18 cellular contexts compared by ENCODE assay signal in genomic region chrX:110432831-110433230, GRCh38.
DNase-seq lines count a peak whose midpoint lies in the region; TF ChIP-seq lines count a peak whose summit lies in the region.
"Had no signal": no experiment of that assay in that cellular context is flagged by ENCODE, and none has a peak within 500 bp of the region (broad histone marks: within the 10 kb centered on the region; RNA-seq: fewer than 3 reads in every experiment).

No MANE protein-coding gene starts in this region.

- peaks cover 10% of the 10 kb centered on the region for H3K4me1 Mint-ChIP-seq in neural crest cell
- H3K4me1 Mint-ChIP-seq: CD4-positive, CD25-positive, alpha-beta regulatory T cell had no signal

- DNase-seq in activated gamma-delta T cell (lab: John Stamatoyannopoulos, UW): peak; percentile 1
- no peak for DNase-seq in activated gamma-delta T cell treated with Interleukin-2 at 50 U/mL for 16 hours
- peak; percentile 21 for DNase-seq in DMS79 treated with DMSO at 0.1 percent for 48 hours (lab: John Stamatoyannopoulos, UW)
- DNase-seq in cortex of kidney (lab: John Stamatoyannopoulos, UW): peak; percentile 4
- no peak for DNase-seq in neural crest cell (ENCODE audit: low read depth, low spot score)
- DNase-seq in A172 (ENCODE audit: low spot score): no peak
- no peak for DNase-seq in stimulated activated CD4-positive, alpha-beta T cell treated with anti-CD3 and anti-CD28 coated beads, Interleukin-2, amount 100 ng/mL, for 24 hours
- DNase-seq in activated CD4-positive, alpha-beta T cell treated with anti-CD3 and anti-CD28 coated beads for 1 hour: no peak
- DNase-seq: CD4-positive, CD25-positive, alpha-beta regulatory T cell; H9; HFFc6; KBM-7; MM.1S; NCI-H1048; NCI-H146; NCI-H2081; NCI-H446 treated with DMSO at 0.1 percent for 48 hours; PC-9 had no signal

- TF ChIP-seq CTCF in neural crest cell (conservative IDR thresholded peaks at IDR 0.05): no peak

- peak overlapping the region; percentile 38 for H3K27ac Mint-ChIP-seq in neural crest cell (ENCODE audit: unreplicated experiment)
- H3K27ac Mint-ChIP-seq: CD4-positive, CD25-positive, alpha-beta regulatory T cell; HFFc6 had no signal

- H3K27me3 Mint-ChIP-seq in neural crest cell (ENCODE audit: low read depth): no peaks in the 10 kb centered on the region

- H3K4me3 Mint-ChIP-seq in neural crest cell: no peak overlapping the region
- H3K4me3 Mint-ChIP-seq: H9, HFFc6 had no signal

- H3K36me3 Mint-ChIP-seq in neural crest cell (ENCODE audit: low read depth): no peaks in the 10 kb centered on the region
- H3K36me3 Mint-ChIP-seq: CD4-positive, CD25-positive, alpha-beta regulatory T cell had no signal

- no peaks in the 10 kb centered on the region for H3K9me3 Mint-ChIP-seq in neural crest cell
- H3K9me3 Mint-ChIP-seq: CD4-positive, CD25-positive, alpha-beta regulatory T cell; H9; HFFc6 had no signal

Comparison
In these comparisons a context has a peak if more than half of its experiments do, and no peak if none do; other contexts are left out.
1. DNase-seq: peak in activated gamma-delta T cell (single experiment), DMS79 treated with DMSO at 0.1 percent for 48 hours (single experiment) and cortex of kidney (single experiment); none in activated gamma-delta T cell treated with Interleukin-2 at 50 U/mL for 16 hours (single experiment), neural crest cell (single experiment), A172 (single experiment), stimulated activated CD4-positive, alpha-beta T cell treated with anti-CD3 and anti-CD28 coated beads, Interleukin-2, amount 100 ng/mL, for 24 hours (0 of 2) and activated CD4-positive, alpha-beta T cell treated with anti-CD3 and anti-CD28 coated beads for 1 hour (single experiment).